22 cellular contexts compared by ENCODE assay signal in the genomic region with DNA sequence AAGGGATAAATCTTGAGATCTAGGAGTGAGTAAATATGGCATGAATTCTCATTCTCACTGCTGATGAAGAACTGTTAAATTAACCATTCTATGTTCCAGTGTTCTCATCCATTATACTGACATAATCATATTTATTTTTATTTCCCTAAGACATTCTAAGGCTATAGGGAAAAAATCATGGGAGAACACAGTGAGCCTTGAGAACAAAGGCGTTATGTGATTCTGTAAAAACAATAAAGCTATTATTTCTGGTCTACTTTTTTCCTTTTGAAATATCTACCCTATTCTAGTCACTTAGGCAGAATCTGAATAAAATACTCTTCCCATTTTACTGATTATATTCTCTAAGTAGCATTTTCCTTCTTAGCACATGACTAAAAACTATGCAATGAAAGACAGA.
DNase-seq lines count a peak whose midpoint lies in the region; ATAC-seq and TF ChIP-seq lines count a peak whose summit lies in the region.
"Had no signal": no experiment of that assay in that cellular context is flagged by ENCODE, and none has a peak within 500 bp of the region (broad histone marks: within the 10 kb centered on the region; RNA-seq: fewer than 3 reads in every experiment).

No MANE protein-coding gene starts in this region.

- peaks cover 10% of the 10 kb centered on the region for H3K4me1 Mint-ChIP-seq in neural crest cell
- H3K4me1 Mint-ChIP-seq: CD14-positive monocyte; CD8-positive, alpha-beta memory T cell; GM23338; H9 had no signal

- H3K27me3 Mint-ChIP-seq in neural crest cell (ENCODE audit: low read depth): no peaks in the 10 kb centered on the region
- H3K27me3 Mint-ChIP-seq: CD4-positive, alpha-beta T cell; CD8-positive, alpha-beta memory T cell had no signal

- H3K4me3 Mint-ChIP-seq in neural crest cell: no peak overlapping the region
- H3K4me3 Mint-ChIP-seq: CD14-positive monocyte; CD4-positive, alpha-beta T cell; CD8-positive, alpha-beta memory T cell; GM23338; H9 had no signal

- peak overlapping the region; percentile 69 for H3K27ac Mint-ChIP-seq in neural crest cell (ENCODE audit: unreplicated experiment)
- H3K27ac Mint-ChIP-seq: CD14-positive monocyte; CD4-positive, alpha-beta T cell; CD8-positive, alpha-beta memory T cell; GM23338; H9 had no signal

- no peak for ATAC-seq in HG03460 (IDR thresholded peaks at IDR 0.05; ENCODE audit: unreplicated experiment)
- ATAC-seq in GM19351 (IDR thresholded peaks at IDR 0.05; ENCODE audit: unreplicated experiment): no peak
- ATAC-seq: A549, GM23338, HCT116 had no signal

- TF ChIP-seq CTCF in neural crest cell (conservative IDR thresholded peaks at IDR 0.05): no peak

- no peaks in the 10 kb centered on the region for H3K36me3 Mint-ChIP-seq in neural crest cell (ENCODE audit: low read depth)
- H3K36me3 Mint-ChIP-seq: CD14-positive monocyte; CD8-positive, alpha-beta memory T cell had no signal

- DNase-seq in foreskin melanocyte (peak; percentile 63), medulla oblongata (ENCODE audit: extremely low spot score) (peak; percentile 16), neural crest cell (ENCODE audit: low read depth, low spot score) (no peak), superior temporal gyrus (ENCODE audit: extremely low spot score) (peak; percentile 49), NCI-H146 treated with DMSO at 0.1 percent for 48 hours (lab: John Stamatoyannopoulos, UW; ENCODE audit: unreplicated experiment) (no peak)
- DNase-seq: 8988T; ACHN; AML-193; BE2C; CD4-positive, alpha-beta T cell; CD8-positive, alpha-beta memory T cell; DMS 273 treated with DMSO at 0.1 percent for 48 hours; DMS79; EL; GF-D8; H9 had no signal

- no peaks in the 10 kb centered on the region for H3K9me3 Mint-ChIP-seq in neural crest cell
- H3K9me3 Mint-ChIP-seq: CD4-positive, alpha-beta T cell; GM23338; H9 had no signal

Comparison
In these comparisons a context has a peak if more than half of its experiments do, and no peak if none do; other contexts are left out.
1. DNase-seq: peak in foreskin melanocyte (single experiment), medulla oblongata (single experiment) and superior temporal gyrus (single experiment); none in neural crest cell (single experiment) and NCI-H146 treated with DMSO at 0.1 percent for 48 hours (single experiment).